Comparison of ENCODE assay signal across 25 cellular contexts in the genomic region with DNA sequence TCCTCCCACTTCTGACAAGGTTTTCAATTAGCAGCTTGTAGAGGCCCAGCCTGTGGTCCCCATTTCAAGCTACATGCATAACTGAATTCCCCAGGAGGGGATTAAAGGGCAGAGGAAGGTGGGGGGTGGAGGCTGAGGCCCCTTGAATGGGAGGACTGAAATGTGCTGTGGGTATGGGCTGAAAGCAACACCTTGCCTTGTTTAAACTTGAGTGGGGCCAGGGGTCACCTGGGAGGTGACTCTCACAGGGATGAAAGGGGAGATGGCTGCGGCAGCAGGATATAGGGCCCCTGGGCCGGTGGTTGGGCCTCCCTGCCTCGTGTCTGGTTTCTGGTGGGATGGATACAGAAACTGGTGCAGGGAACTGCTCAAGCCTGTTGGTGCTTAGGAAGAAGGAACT.
DNase-seq lines count a peak whose midpoint lies in the region; ATAC-seq, FAIRE-seq and TF ChIP-seq lines count a peak whose summit lies in the region.
"Had no signal": no experiment of that assay in that cellular context is flagged by ENCODE, and none has a peak within 500 bp of the region (broad histone marks: within the 10 kb centered on the region; RNA-seq: fewer than 3 reads in every experiment).

No MANE protein-coding gene starts in this region.

- TF ChIP-seq RAD21 in HepG2 (CRISPR knock-in tag; IDR thresholded peaks at IDR 0.05): no peak
- TF ChIP-seq RAD21 in K562 (CRISPR knock-in tag; conservative IDR thresholded peaks at IDR 0.05 in 1 of 2, IDR thresholded peaks at IDR 0.05 in 1 of 2): no peak

- no peaks in the 10 kb centered on the region for H3K36me3 Mint-ChIP-seq in nephron progenitor cell (ENCODE audit: low read depth)
- H3K36me3 Mint-ChIP-seq in activated CD8-positive, alpha-beta T cell treated with anti-CD3 and anti-CD28 coated beads for 36 hours (ENCODE audit: low read depth): no peaks in the 10 kb centered on the region
- H3K36me3 Mint-ChIP-seq: CD14-positive monocyte; CD8-positive, alpha-beta memory T cell; IgD-negative memory B cell had no signal

- H4K20me1 ChIP-seq in HepG2 (ENCODE audit: insufficient read depth, low read length) (no peaks in the 10 kb centered on the region), K562 (replicated peaks; ENCODE audit: control insufficient read depth, insufficient read depth, low read length) (no peaks in the 10 kb centered on the region; the same call in 1 of the 2 replicates)

- FAIRE-seq in HepG2 (lab: Jason Lieb, UNC) (no peak), K562 (lab: Jason Lieb, UNC) (no peak)
- FAIRE-seq: GM19239 had no signal

- peak overlapping the region; percentile 68 for H3K27ac Mint-ChIP-seq in nephron progenitor cell
- H3K27ac Mint-ChIP-seq in activated CD8-positive, alpha-beta T cell treated with anti-CD3 and anti-CD28 coated beads for 36 hours: no peak overlapping the region
- H3K27ac Mint-ChIP-seq: CD8-positive, alpha-beta memory T cell; H9; IgD-negative memory B cell had no signal

- 10% methylated on average over 3 of the region's 3 CpGs for WGBS in HepG2 (ENCODE audit: low lambda C conversion rate)
- 87% methylated on average over 3 of the region's 3 CpGs for WGBS in right lobe of liver (ENCODE audit: insufficient coverage, low coverage, low lambda C conversion rate, missing lambda C conversion rate)
- 4% methylated on average over 3 of the region's 3 CpGs for WGBS in K562 (ENCODE audit: insufficient coverage, low coverage, missing lambda C conversion rate)
- 83 to 87% methylated on average over 3 of the region's 3 CpGs for whole genome bisulfite sequencing in lower leg skin, 2 donors

- in situ Hi-C loops in HepG2 (cut with HindIII; ENCODE audit: extremely low pct_ligation_motif_present, low pct_unique_long_range_greater_than_20kb) (no loop called here), K562 (cut with MboI) (no loop called here)

- H3K9me3 ChIP-seq in HepG2 (ENCODE audit: low read length) (no peaks in the 10 kb centered on the region), right lobe of liver (no peaks in the 10 kb centered on the region), K562 (replicated peaks; ENCODE audit: control insufficient read depth, insufficient read depth, low read depth, low read length) (no peaks in the 10 kb centered on the region)
- H3K9me3 ChIP-seq: BE2C had no signal

- H3K4me1 ChIP-seq in HepG2 (ENCODE audit: insufficient read depth, low read length) (peaks cover 8% of the 10 kb centered on the region), right lobe of liver (no peaks in the 10 kb centered on the region), K562 (replicated peaks in 1 of 2; ENCODE audit: control insufficient read depth in 2 of 2, insufficient read depth in 2 of 2, low read length in 2 of 2) (no peaks in the 10 kb centered on the region)
- H3K4me1 ChIP-seq: BE2C had no signal

- H3K79me2 ChIP-seq in HepG2 (ENCODE audit: insufficient read depth, low read length): no peaks in the 10 kb centered on the region
- H3K79me2 ChIP-seq in K562 (ENCODE audit: control insufficient read depth, insufficient read depth, low read length): no peaks in the 10 kb centered on the region

- peaks cover 19% of the 10 kb centered on the region for H3K27me3 Mint-ChIP-seq in nephron progenitor cell (ENCODE audit: low read depth, poor library complexity)
- H3K27me3 Mint-ChIP-seq in activated CD8-positive, alpha-beta T cell treated with anti-CD3 and anti-CD28 coated beads for 36 hours: peaks cover 3% of the 10 kb centered on the region

- no peak for TF ChIP-seq CTCF in HepG2 (CRISPR knock-in tag; IDR thresholded peaks at IDR 0.05)
- no peak for TF ChIP-seq CTCF in right lobe of liver (IDR thresholded peaks at IDR 0.05)
- no peak for TF ChIP-seq CTCF in K562 (IDR thresholded peaks at IDR 0.05 in 2 of 3, conservative IDR thresholded peaks at IDR 0.05 in 1 of 3; ENCODE audit: insufficient read depth in 2 of 3, low read depth in 1 of 3, low read length in 3 of 3)
- TF ChIP-seq CTCF in nephron progenitor cell (IDR thresholded peaks at IDR 0.05): no peak
- TF ChIP-seq CTCF in activated CD8-positive, alpha-beta T cell treated with anti-CD3 and anti-CD28 coated beads for 36 hours (IDR thresholded peaks at IDR 0.05): no peak
- TF ChIP-seq CTCF in lower leg skin (IDR thresholded peaks at IDR 0.05): no peak

- H3K9ac ChIP-seq in HepG2 (ENCODE audit: insufficient read depth, low read depth, low read length) (no peak overlapping the region), K562 (ENCODE audit: insufficient read depth in 1 of 2, low read depth in 2 of 2, low read length in 2 of 2) (no peak overlapping the region)

- no peaks in the 10 kb centered on the region for H3K9me1 ChIP-seq in K562 (ENCODE audit: control insufficient read depth, insufficient read depth, low read length)

- intact Hi-C loops in HepG2 (cut with micrococcal nuclease; ENCODE audit: unreplicated experiment): loop anchor here (5.0 kb wide), 1 partner anchor 136 kb away; no protein-coding TSS in a partner anchor
- intact Hi-C loops in right lobe of liver (cut with DNase I): no loop called here
- intact Hi-C loops in K562 (cut with micrococcal nuclease): no loop called here
- intact Hi-C loops in activated CD8-positive, alpha-beta T cell treated with anti-CD3 and anti-CD28 coated beads for 36 hours (cut with micrococcal nuclease): no loop called here
- intact Hi-C loops in lower leg skin (cut with DNase I; ENCODE audit: low total_unique reads): no loop called here

- H3K4me2 ChIP-seq in HepG2 (ENCODE audit: low read depth, low read length): no peak overlapping the region
- H3K4me2 ChIP-seq in K562 (ENCODE audit: insufficient read depth, low read length): no peak overlapping the region

- 0 out of 3 replicates have a peak, but pooled peaks have one; percentile 20 for ATAC-seq in HepG2
- ATAC-seq in right lobe of liver: no peak
- no peak for ATAC-seq in K562
- no peak for ATAC-seq in activated CD8-positive, alpha-beta T cell treated with anti-CD3 and anti-CD28 coated beads for 36 hours
- ATAC-seq: Panc1 had no signal

- TF ChIP-seq EP300 in HepG2 (IDR thresholded peaks at IDR 0.05; ENCODE audit: low read depth in 2 of 2, low read length in 2 of 2): no peak
- TF ChIP-seq EP300 in HepG2 (CRISPR knock-in tag; IDR thresholded peaks at IDR 0.05; ENCODE audit: borderline replicate concordance): no peak
- no peak for TF ChIP-seq EP300 in K562 (IDR thresholded peaks at IDR 0.05; ENCODE audit: low read length)

- TF ChIP-seq POLR2A in HepG2 (IDR thresholded peaks at IDR 0.05; ENCODE audit: insufficient read depth in 1 of 2, low read depth in 2 of 2, low read length in 2 of 2): no peak
- no peak for TF ChIP-seq POLR2A in right lobe of liver (IDR thresholded peaks at IDR 0.05)
- TF ChIP-seq POLR2A in K562 (conservative IDR thresholded peaks at IDR 0.05): no peak
- TF ChIP-seq POLR2A in lower leg skin (IDR thresholded peaks at IDR 0.05): no peak

- H3K4me1 Mint-ChIP-seq in nephron progenitor cell: peaks cover 85% of the 10 kb centered on the region
- H3K4me1 Mint-ChIP-seq in activated CD8-positive, alpha-beta T cell treated with anti-CD3 and anti-CD28 coated beads for 36 hours (ENCODE audit: low read depth): no peaks in the 10 kb centered on the region
- H3K4me1 Mint-ChIP-seq: CD14-positive monocyte; CD8-positive, alpha-beta memory T cell had no signal

- H3K36me3 ChIP-seq in HepG2 (replicated peaks in 1 of 2; ENCODE audit: control insufficient read depth in 1 of 2, insufficient read depth in 2 of 2, low read length in 2 of 2) (no peaks in the 10 kb centered on the region), right lobe of liver (no peaks in the 10 kb centered on the region), K562 (ENCODE audit: control insufficient read depth, insufficient read depth, low read length) (no peaks in the 10 kb centered on the region)
- H3K36me3 ChIP-seq: BE2C had no signal

- peaks cover 2 to 21% of the 10 kb centered on the region in 2 experiments; a peak in 2 of 5 replicates for H3K27me3 ChIP-seq in HepG2 (ENCODE audit: control insufficient read depth in 1 of 2, insufficient read depth in 2 of 2, low read length in 2 of 2)
- H3K27me3 ChIP-seq in right lobe of liver: no peaks in the 10 kb centered on the region
- H3K27me3 ChIP-seq in K562 (ENCODE audit: control insufficient read depth in 2 of 2, insufficient read depth in 2 of 2, low read length in 2 of 2): peaks cover 25 to 34% of the 10 kb centered on the region in 2 experiments
- H3K27me3 ChIP-seq: BE2C had no signal

- CTCF ChIA-PET in HepG2 (lab: Yijun Ruan, JAX; ENCODE audit: low intra/inter-chr PET ratio, low total read pairs): no interaction called here
- CTCF ChIA-PET in K562 (lab: Yijun Ruan, JAX; ENCODE audit: low intra/inter-chr PET ratio): no interaction called here
- CTCF ChIA-PET in activated CD8-positive, alpha-beta T cell treated with anti-CD3 and anti-CD28 coated beads for 36 hours (lab: Charles Lee): no interaction called here

- no peak overlapping the region for H3K27ac ChIP-seq in HepG2 (ENCODE audit: extremely low read length, insufficient read depth, low read length)
- H3K27ac ChIP-seq in right lobe of liver: no peak overlapping the region
- H3K27ac ChIP-seq in K562 (ENCODE audit: extremely low read depth, low read depth, low read length): no peak overlapping the region
- H3K27ac ChIP-seq: RWPE1 had no signal

- H3K9me3 Mint-ChIP-seq in nephron progenitor cell: peaks cover 9% of the 10 kb centered on the region
- H3K9me3 Mint-ChIP-seq in activated CD8-positive, alpha-beta T cell treated with anti-CD3 and anti-CD28 coated beads for 36 hours: no peaks in the 10 kb centered on the region
- H3K9me3 Mint-ChIP-seq: CD8-positive, alpha-beta memory T cell; H9; IgD-negative memory B cell had no signal

- DNase-seq in HepG2 (ENCODE audit: low spot score) (no peak), right lobe of liver (no peak), K562 (ENCODE audit: extremely low read depth in 1 of 4, low spot score in 3 of 4) (no peak), nephron progenitor cell (peak; percentile 33), lower leg skin (ENCODE audit: low spot score in 2 of 2) (no peak), GM19240 (ENCODE audit: insufficient read length, low spot score) (no peak)
- DNase-seq in activated CD8-positive, alpha-beta T cell treated with anti-CD3 and anti-CD28 coated beads for 36 hours: no peak
- DNase-seq: 8988T; BE2C; Calu3; CD8-positive, alpha-beta memory T cell; DND-41; H9; NCI-H1092; NCI-H1417 treated with DMSO at 0.1 percent for 48 hours; NCI-H1694 treated with DMSO at 0.1 percent for 48 hours; NCI-H2081; NCI-H510A; NCI-H69; SHP77 had no signal

- POLR2A ChIA-PET in HepG2 (lab: Yijun Ruan, JAX) (no interaction called here), K562 (lab: Yijun Ruan, JAX) (interaction anchor here (0.7 kb wide), 2 partner anchors 61 to 543 kb away, joined by 3 read pairs; no protein-coding TSS in a partner anchor)
- POLR2A ChIA-PET in activated CD8-positive, alpha-beta T cell treated with anti-CD3 and anti-CD28 coated beads for 36 hours (lab: Charles Lee): no interaction called here

- H3K4me3 Mint-ChIP-seq in nephron progenitor cell: no peak overlapping the region
- H3K4me3 Mint-ChIP-seq in activated CD8-positive, alpha-beta T cell treated with anti-CD3 and anti-CD28 coated beads for 36 hours: no peak overlapping the region
- H3K4me3 Mint-ChIP-seq: CD14-positive monocyte; CD8-positive, alpha-beta memory T cell; H9 had no signal

- no TSS peak for BruUV-seq in HepG2 (replicated peaks; lab: Mats Ljungman, UMichigan)
- no TSS peak for BruUV-seq in K562 (replicated peaks; lab: Mats Ljungman, UMichigan)

- no peak overlapping the region for H3K4me3 ChIP-seq in HepG2 (replicated peaks in 1 of 3; ENCODE audit: insufficient read depth in 1 of 3, low read depth in 2 of 3, low read length in 3 of 3)
- H3K4me3 ChIP-seq in right lobe of liver: no peak overlapping the region
- H3K4me3 ChIP-seq in K562: no peak overlapping the region
- H3K4me3 ChIP-seq in lower leg skin (ENCODE audit: low read depth, poor library complexity, severe bottlenecking): no peak overlapping the region

- H2AFZ ChIP-seq in HepG2 (ENCODE audit: low read length): no peak overlapping the region
- H2AFZ ChIP-seq in K562 (ENCODE audit: low read depth, low read length): no peak overlapping the region

Comparison
In these comparisons a context has a peak if more than half of its experiments do, and no peak if none do; other contexts are left out.
1. Of the 241 proteins assayed by ChIP-seq in both HepG2 and K562: peak only in HepG2: none; only in K562: PRDM10; in both: none; in neither: 240.